ENCODE assay signal across 1 cellular context in genomic region chr18:77039196-77040140, GRCh38.
TF ChIP-seq lines count a peak whose summit lies in the region.

No MANE protein-coding gene starts in this region.

TF ChIP-seq in GM23338, 12 proteins besides CTCF, POLR2A, EP300 and RAD21 (continued from another document):
- TF ChIP-seq ZNF462 (CRISPR knock-in tag; IDR thresholded peaks at IDR 0.05) (no peak), POLR2AphosphoS5 (IDR thresholded peaks at IDR 0.05; ENCODE audit: low read depth) (no peak), JUNB (IDR thresholded peaks at IDR 0.05; ENCODE audit: unreplicated experiment) (no peak), ZNF331 (CRISPR knock-in tag; IDR thresholded peaks at IDR 0.05; ENCODE audit: low read depth) (no peak), ZNF114 (CRISPR knock-in tag; IDR thresholded peaks at IDR 0.05) (no peak)
